ENCODE assay signal across 17 cellular contexts in genomic region chr6:112188906-112189305, GRCh38.
DNase-seq lines count a peak whose midpoint lies in the region; ATAC-seq and TF ChIP-seq lines count a peak whose summit lies in the region.
"Had no signal": no experiment of that assay in that cellular context is flagged by ENCODE, and none has a peak within 500 bp of the region (broad histone marks: within the 10 kb centered on the region; RNA-seq: fewer than 3 reads in every experiment).

No MANE protein-coding gene starts in this region.

- no peak for DNase-seq in left ventricle myocardium inferior
- DNase-seq in cardiac septum (ENCODE audit: low spot score), result no peak
- peak; percentile 95 for DNase-seq in choroid plexus epithelial cell (ENCODE audit: low read depth)
- no peak for DNase-seq in nephron progenitor cell
- peak; percentile 44 for DNase-seq in uterus
- DNase-seq in HuH-7 (ENCODE audit: low spot score), result no peak
- DNase-seq: 8988T; activated CD4-positive, alpha-beta T cell treated with anti-CD3 and anti-CD28 coated beads for 48 hours; activated naive CD4-positive, alpha-beta T cell treated with Interleukin-2 at 50 U/mL for 16 hours; effector memory CD8-positive, alpha-beta T cell; mammary epithelial cell; NCI-H1417 treated with DMSO at 0.1 percent for 48 hours; stimulated activated CD4-positive, alpha-beta T cell treated with anti-CD3 and anti-CD28 coated beads, Interleukin-4, amount 100 ng/mL, for 4 hours; trophoblast cell had no signal

- ATAC-seq in GM18867 (IDR thresholded peaks at IDR 0.05; ENCODE audit: unreplicated experiment), result no peak
- ATAC-seq in GM19452 (IDR thresholded peaks at IDR 0.05; ENCODE audit: unreplicated experiment), result no peak
- ATAC-seq: effector memory CD8-positive, alpha-beta T cell had no signal

- H3K4me1 Mint-ChIP-seq in nephron progenitor cell, result peaks cover 77% of the 10 kb centered on the region

- no peaks in the 10 kb centered on the region for H3K9me3 Mint-ChIP-seq in nephron progenitor cell
- H3K9me3 Mint-ChIP-seq: effector memory CD8-positive, alpha-beta T cell had no signal

- peak overlapping the region; percentile 96 for H3K27ac Mint-ChIP-seq in nephron progenitor cell
- H3K27ac Mint-ChIP-seq: effector memory CD8-positive, alpha-beta T cell had no signal

- peaks cover 82% of the 10 kb centered on the region for H3K36me3 ChIP-seq in left ventricle myocardium inferior
- no peaks in the 10 kb centered on the region for H3K36me3 ChIP-seq in uterus

- H3K4me3 ChIP-seq in left ventricle myocardium inferior (no peak overlapping the region), choroid plexus epithelial cell (ENCODE audit: low read depth, low read length) (no peak overlapping the region), uterus (no peak overlapping the region)
- H3K4me3 ChIP-seq: cardiac muscle cell had no signal

- H3K4me1 ChIP-seq in left ventricle myocardium inferior (peaks cover 32% of the 10 kb centered on the region), uterus (peaks cover 0 to 12% of the 10 kb centered on the region in 2 donors)

- H3K27ac ChIP-seq in left ventricle myocardium inferior (replicated peaks) (peak overlapping the region; percentile 29), uterus (peak overlapping the region; percentile 62 to 63)
- H3K27ac ChIP-seq: cardiac muscle cell had no signal

- H3K9me3 ChIP-seq in left ventricle myocardium inferior (replicated peaks) (no peaks in the 10 kb centered on the region), uterus (no peaks in the 10 kb centered on the region)

- H3K4me3 Mint-ChIP-seq in nephron progenitor cell, result peak overlapping the region; percentile 20
- H3K4me3 Mint-ChIP-seq: effector memory CD8-positive, alpha-beta T cell had no signal

- H3K36me3 Mint-ChIP-seq in nephron progenitor cell (ENCODE audit: low read depth), result peaks cover 18% of the 10 kb centered on the region

- intact Hi-C loops in left ventricle myocardium inferior (cut with micrococcal nuclease), result loop anchor here (10.0 kb wide), 1 partner anchor 66 kb away; the partner anchor contains the start of gene LAMA4
- intact Hi-C loops in cardiac septum (cut with DNase I), result no loop called here
- intact Hi-C loops in uterus (cut with DNase I; ENCODE audit: low total_unique reads), result no loop called here

- peaks cover 3% of the 10 kb centered on the region for H3K27me3 Mint-ChIP-seq in nephron progenitor cell (ENCODE audit: low read depth, poor library complexity)

- H3K27me3 ChIP-seq in left ventricle myocardium inferior (ENCODE audit: low read depth) (no peaks in the 10 kb centered on the region), uterus (no peaks in the 10 kb centered on the region)
- H3K27me3 ChIP-seq: cardiac muscle cell had no signal

- no peak for TF ChIP-seq POLR2A in uterus (IDR thresholded peaks at IDR 0.05)

- no peak for TF ChIP-seq CTCF in left ventricle myocardium inferior (IDR thresholded peaks at IDR 0.05; ENCODE audit: borderline replicate concordance)
- TF ChIP-seq CTCF in choroid plexus epithelial cell (conservative IDR thresholded peaks at IDR 0.05; ENCODE audit: low read depth, low read length), result peak; percentile 29
- no peak for TF ChIP-seq CTCF in nephron progenitor cell (IDR thresholded peaks at IDR 0.05)
- TF ChIP-seq CTCF in uterus (IDR thresholded peaks at IDR 0.05), result no peak

Comparison
In these comparisons a context has a peak if more than half of its experiments do, and no peak if none do; other contexts are left out.
1. DNase-seq: peak in choroid plexus epithelial cell (single experiment) and uterus (2 of 2); none in left ventricle myocardium inferior (single experiment), cardiac septum (single experiment), nephron progenitor cell (single experiment) and HuH-7 (single experiment).